In genomic region chr22:35498446-35498845, GRCh38 we compare ENCODE assay signal across 26 cellular contexts. TPM values are rescaled to one million over a fixed set of nuclear protein-coding genes. Genes with fewer than 3 reads are reported as not detected.
"Had no signal": no experiment of that assay in that cellular context is flagged by ENCODE, and none has a peak within 500 bp of the region (broad histone marks: within the 10 kb centered on the region; RNA-seq: fewer than 3 reads in every experiment).

No MANE protein-coding gene starts in this region.

- FAIRE-seq: endothelial cell of umbilical vein, keratinocyte, urothelium cell line had no signal

- H3K27ac ChIP-seq: coronary artery, foreskin keratinocyte, heart right ventricle, prostate gland, right atrium auricular region, skin epidermis, spleen, testis, tibial artery, upper lobe of left lung had no signal

- H3K27me3 ChIP-seq: esophagus muscularis mucosa, right atrium auricular region, testis, upper lobe of left lung had no signal

- H3K36me3 ChIP-seq: esophagus muscularis mucosa, heart right ventricle, prostate gland, right atrium auricular region, spleen, tibial artery, upper lobe of left lung had no signal

- ATAC-seq: foreskin keratinocyte; heart right ventricle; naive thymus-derived CD4-positive, alpha-beta T cell; stimulated activated memory B cell treated with anti-CD40 and anti-IgM and Interleukin-4, amounts not matched to agents 10 μg/mL and 1 μg/mL and 100 μg/mL, for 72 hours; stimulated activated naive CD8-positive, alpha-beta T cell treated with anti-CD3 and anti-CD28 coated beads, Interleukin-15, Interleukin-2, amounts not matched to agents 100 U/mL and 50 U/mL, for 24 hours had no signal

- DNase-seq: central memory CD4-positive, alpha-beta T cell; effector memory CD4-positive, alpha-beta T cell; foreskin keratinocyte; glutamatergic neuron; heart right ventricle; mucosa of descending colon; naive thymus-derived CD4-positive, alpha-beta T cell; nucleus accumbens; spleen; stimulated activated CD4-positive, alpha-beta T cell treated with anti-CD3 and anti-CD28 coated beads, Interleukin-4, amount 100 ng/mL, for 4 hours; stimulated activated naive CD8-positive, alpha-beta T cell treated with anti-CD3 and anti-CD28 coated beads, Interleukin-15, Interleukin-2, amounts not matched to agents 100 U/mL and 50 U/mL, for 24 hours; substantia nigra; tibial artery; upper lobe of left lung had no signal

- H3K4me1 ChIP-seq: foreskin keratinocyte, heart right ventricle, right atrium auricular region, spleen, tibial artery had no signal

- H3K9me3 ChIP-seq: esophagus muscularis mucosa, heart right ventricle, mucosa of descending colon, prostate gland, right atrium auricular region, spleen, testis, tibial artery, upper lobe of left lung had no signal

- H3K4me3 ChIP-seq: coronary artery, esophagus muscularis mucosa, heart right ventricle, mucosa of descending colon, prostate gland, right atrium auricular region, skin epidermis, spleen, testis, tibial artery, upper lobe of left lung had no signal

RNA-seq across cellular contexts. Expression of gene RASD2, which starts 42.2 kb away (rescaled TPM):
- total RNA-seq: endothelial cell of umbilical vein, lung microvascular endothelial cell, mesothelial cell of epicardium had no signal
- polyA plus RNA-seq: endothelial cell of umbilical vein had no signal
